In the genomic region with DNA sequence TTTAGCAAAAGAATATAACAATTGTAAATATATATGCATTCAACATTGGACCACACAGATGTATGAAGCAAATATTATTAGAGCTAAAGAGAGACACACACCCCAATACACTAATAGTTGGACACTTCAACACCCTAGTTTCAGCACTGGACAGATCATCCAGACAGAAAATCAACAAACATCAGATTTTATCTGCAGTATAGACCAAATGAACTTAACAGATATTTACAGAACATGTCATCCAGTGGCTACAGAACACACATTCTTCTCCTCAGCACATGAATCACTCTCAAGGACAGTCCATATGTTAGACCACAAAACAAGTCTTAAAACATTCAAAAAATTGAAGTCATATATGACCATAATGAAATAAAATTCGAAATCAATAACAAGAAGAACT, we compare ENCODE assay signal across 1 cellular context.
TF ChIP-seq lines count a peak whose summit lies in the region.

No MANE protein-coding gene starts in this region.

TF ChIP-seq in HepG2, 621 proteins besides CTCF, POLR2A, EP300 and RAD21 (continued from another document and continues in another):
- TF ChIP-seq, protein P1, sequence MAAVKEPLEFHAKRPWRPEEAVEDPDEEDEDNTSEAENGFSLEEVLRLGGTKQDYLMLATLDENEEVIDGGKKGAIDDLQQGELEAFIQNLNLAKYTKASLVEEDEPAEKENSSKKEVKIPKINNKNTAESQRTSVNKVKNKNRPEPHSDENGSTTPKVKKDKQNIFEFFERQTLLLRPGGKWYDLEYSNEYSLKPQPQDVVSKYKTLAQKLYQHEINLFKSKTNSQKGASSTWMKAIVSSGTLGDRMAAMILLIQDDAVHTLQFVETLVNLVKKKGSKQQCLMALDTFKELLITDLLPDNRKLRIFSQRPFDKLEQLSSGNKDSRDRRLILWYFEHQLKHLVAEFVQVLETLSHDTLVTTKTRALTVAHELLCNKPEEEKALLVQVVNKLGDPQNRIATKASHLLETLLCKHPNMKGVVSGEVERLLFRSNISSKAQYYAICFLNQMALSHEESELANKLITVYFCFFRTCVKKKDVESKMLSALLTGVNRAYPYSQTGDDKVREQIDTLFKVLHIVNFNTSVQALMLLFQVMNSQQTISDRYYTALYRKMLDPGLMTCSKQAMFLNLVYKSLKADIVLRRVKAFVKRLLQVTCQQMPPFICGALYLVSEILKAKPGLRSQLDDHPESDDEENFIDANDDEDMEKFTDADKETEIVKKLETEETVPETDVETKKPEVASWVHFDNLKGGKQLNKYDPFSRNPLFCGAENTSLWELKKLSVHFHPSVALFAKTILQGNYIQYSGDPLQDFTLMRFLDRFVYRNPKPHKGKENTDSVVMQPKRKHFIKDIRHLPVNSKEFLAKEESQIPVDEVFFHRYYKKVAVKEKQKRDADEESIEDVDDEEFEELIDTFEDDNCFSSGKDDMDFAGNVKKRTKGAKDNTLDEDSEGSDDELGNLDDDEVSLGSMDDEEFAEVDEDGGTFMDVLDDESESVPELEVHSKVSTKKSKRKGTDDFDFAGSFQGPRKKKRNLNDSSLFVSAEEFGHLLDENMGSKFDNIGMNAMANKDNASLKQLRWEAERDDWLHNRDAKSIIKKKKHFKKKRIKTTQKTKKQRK (IDR thresholded peaks at IDR 0.05; ENCODE audit: low read length): no peak
- TF ChIP-seq SMYD3 (CRISPR knock-in tag; IDR thresholded peaks at IDR 0.05) (no peak), ATF7-NPFF (CRISPR knock-in tag; IDR thresholded peaks at IDR 0.05; ENCODE audit: low read depth) (no peak), ZNF263 (CRISPR knock-in tag; IDR thresholded peaks at IDR 0.05) (no peak), BORCS8-MEF2B (CRISPR knock-in tag; IDR thresholded peaks at IDR 0.05) (no peak), SMAD3 (CRISPR knock-in tag; IDR thresholded peaks at IDR 0.05) (no peak), STAT5B (CRISPR knock-in tag; IDR thresholded peaks at IDR 0.05) (no peak), GATAD1 (CRISPR knock-in tag; IDR thresholded peaks at IDR 0.05) (no peak), SKI (IDR thresholded peaks at IDR 0.05; ENCODE audit: partially characterized antibody) (peak; percentile 38), E2F5 (CRISPR knock-in tag; conservative IDR thresholded peaks at IDR 0.05) (no peak), SMARCE1 (IDR thresholded peaks at IDR 0.05; ENCODE audit: borderline replicate concordance) (no peak), FOXP1 (IDR thresholded peaks at IDR 0.05) (no peak), FOXP1 (CRISPR knock-in tag; IDR thresholded peaks at IDR 0.05) (peak; percentile 22; the same call in 1 of the 2 replicates), PRPF4 (IDR thresholded peaks at IDR 0.05; ENCODE audit: low read depth, low read length, poor library complexity, severe bottlenecking) (no peak), EZH2 (conservative IDR thresholded peaks at IDR 0.05; ENCODE audit: low read depth, low read length) (no peak), ZNF713 (CRISPR knock-in tag; IDR thresholded peaks at IDR 0.05) (no peak), ZNF354B (CRISPR knock-in tag; IDR thresholded peaks at IDR 0.05) (no peak), CCDC6 (CRISPR knock-in tag; IDR thresholded peaks at IDR 0.05) (no peak), MYC (CRISPR knock-in tag; IDR thresholded peaks at IDR 0.05; ENCODE audit: borderline replicate concordance) (no peak), ARID3A (IDR thresholded peaks at IDR 0.05; ENCODE audit: low read depth, low read length) (peak; percentile 50; the same call in 1 of the 2 replicates), RARA (CRISPR knock-in tag; IDR thresholded peaks at IDR 0.05) (peak; percentile 50), SIN3B (IDR thresholded peaks at IDR 0.05; ENCODE audit: low read length) (no peak), DNMT1 (CRISPR knock-in tag; IDR thresholded peaks at IDR 0.05) (no peak), RBM22 (optimal IDR thresholded peaks at IDR 0.05; ENCODE audit: low read length) (no peak), AKAP8 (CRISPR knock-in tag; IDR thresholded peaks at IDR 0.05) (no peak), KAT2B (IDR thresholded peaks at IDR 0.05; ENCODE audit: borderline replicate concordance, low read depth, low read length) (no peak), ISX (CRISPR knock-in tag; conservative IDR thresholded peaks at IDR 0.05) (no peak), MATR3 (CRISPR knock-in tag; IDR thresholded peaks at IDR 0.05) (no peak), MTF1 (CRISPR knock-in tag; IDR thresholded peaks at IDR 0.05) (no peak), MIER3 (CRISPR knock-in tag; IDR thresholded peaks at IDR 0.05; ENCODE audit: borderline replicate concordance) (0 out of 2 replicates have a peak, but pooled peaks have one; percentile 26), TOPORS (CRISPR knock-in tag; IDR thresholded peaks at IDR 0.05) (no peak), HNRNPH1 (optimal IDR thresholded peaks at IDR 0.05; ENCODE audit: low read depth, low read length) (no peak), ZNF747 (CRISPR knock-in tag; IDR thresholded peaks at IDR 0.05; ENCODE audit: borderline replicate concordance) (no peak), KLF12 (CRISPR knock-in tag; IDR thresholded peaks at IDR 0.05; ENCODE audit: borderline replicate concordance) (no peak), SAP130 (CRISPR knock-in tag; IDR thresholded peaks at IDR 0.05; ENCODE audit: low read depth) (peak; percentile 54), REXO4 (CRISPR knock-in tag; IDR thresholded peaks at IDR 0.05; ENCODE audit: borderline replicate concordance) (no peak), RXRA (CRISPR knock-in tag; IDR thresholded peaks at IDR 0.05) (no peak), SNAPC2 (CRISPR knock-in tag; IDR thresholded peaks at IDR 0.05) (no peak), HMGA1 (CRISPR knock-in tag; conservative IDR thresholded peaks at IDR 0.05) (no peak), SP2 (CRISPR knock-in tag; IDR thresholded peaks at IDR 0.05) (no peak), ZNF784 (CRISPR knock-in tag; IDR thresholded peaks at IDR 0.05; ENCODE audit: borderline replicate concordance) (no peak), FOXA1 (IDR thresholded peaks at IDR 0.05) (no peak), FOXA1 (CRISPR knock-in tag; IDR thresholded peaks at IDR 0.05) (peak; percentile 56; the same call in 1 of the 2 replicates), ZNF674 (CRISPR knock-in tag; IDR thresholded peaks at IDR 0.05; ENCODE audit: low read depth) (no peak)
- TF ChIP-seq, protein P2, sequence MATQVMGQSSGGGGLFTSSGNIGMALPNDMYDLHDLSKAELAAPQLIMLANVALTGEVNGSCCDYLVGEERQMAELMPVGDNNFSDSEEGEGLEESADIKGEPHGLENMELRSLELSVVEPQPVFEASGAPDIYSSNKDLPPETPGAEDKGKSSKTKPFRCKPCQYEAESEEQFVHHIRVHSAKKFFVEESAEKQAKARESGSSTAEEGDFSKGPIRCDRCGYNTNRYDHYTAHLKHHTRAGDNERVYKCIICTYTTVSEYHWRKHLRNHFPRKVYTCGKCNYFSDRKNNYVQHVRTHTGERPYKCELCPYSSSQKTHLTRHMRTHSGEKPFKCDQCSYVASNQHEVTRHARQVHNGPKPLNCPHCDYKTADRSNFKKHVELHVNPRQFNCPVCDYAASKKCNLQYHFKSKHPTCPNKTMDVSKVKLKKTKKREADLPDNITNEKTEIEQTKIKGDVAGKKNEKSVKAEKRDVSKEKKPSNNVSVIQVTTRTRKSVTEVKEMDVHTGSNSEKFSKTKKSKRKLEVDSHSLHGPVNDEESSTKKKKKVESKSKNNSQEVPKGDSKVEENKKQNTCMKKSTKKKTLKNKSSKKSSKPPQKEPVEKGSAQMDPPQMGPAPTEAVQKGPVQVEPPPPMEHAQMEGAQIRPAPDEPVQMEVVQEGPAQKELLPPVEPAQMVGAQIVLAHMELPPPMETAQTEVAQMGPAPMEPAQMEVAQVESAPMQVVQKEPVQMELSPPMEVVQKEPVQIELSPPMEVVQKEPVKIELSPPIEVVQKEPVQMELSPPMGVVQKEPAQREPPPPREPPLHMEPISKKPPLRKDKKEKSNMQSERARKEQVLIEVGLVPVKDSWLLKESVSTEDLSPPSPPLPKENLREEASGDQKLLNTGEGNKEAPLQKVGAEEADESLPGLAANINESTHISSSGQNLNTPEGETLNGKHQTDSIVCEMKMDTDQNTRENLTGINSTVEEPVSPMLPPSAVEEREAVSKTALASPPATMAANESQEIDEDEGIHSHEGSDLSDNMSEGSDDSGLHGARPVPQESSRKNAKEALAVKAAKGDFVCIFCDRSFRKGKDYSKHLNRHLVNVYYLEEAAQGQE (IDR thresholded peaks at IDR 0.05; ENCODE audit: borderline replicate concordance in 1 of 2, low read depth in 1 of 2, low read length in 2 of 2): peak; percentile 34 to 93
- TF ChIP-seq, protein P3, sequence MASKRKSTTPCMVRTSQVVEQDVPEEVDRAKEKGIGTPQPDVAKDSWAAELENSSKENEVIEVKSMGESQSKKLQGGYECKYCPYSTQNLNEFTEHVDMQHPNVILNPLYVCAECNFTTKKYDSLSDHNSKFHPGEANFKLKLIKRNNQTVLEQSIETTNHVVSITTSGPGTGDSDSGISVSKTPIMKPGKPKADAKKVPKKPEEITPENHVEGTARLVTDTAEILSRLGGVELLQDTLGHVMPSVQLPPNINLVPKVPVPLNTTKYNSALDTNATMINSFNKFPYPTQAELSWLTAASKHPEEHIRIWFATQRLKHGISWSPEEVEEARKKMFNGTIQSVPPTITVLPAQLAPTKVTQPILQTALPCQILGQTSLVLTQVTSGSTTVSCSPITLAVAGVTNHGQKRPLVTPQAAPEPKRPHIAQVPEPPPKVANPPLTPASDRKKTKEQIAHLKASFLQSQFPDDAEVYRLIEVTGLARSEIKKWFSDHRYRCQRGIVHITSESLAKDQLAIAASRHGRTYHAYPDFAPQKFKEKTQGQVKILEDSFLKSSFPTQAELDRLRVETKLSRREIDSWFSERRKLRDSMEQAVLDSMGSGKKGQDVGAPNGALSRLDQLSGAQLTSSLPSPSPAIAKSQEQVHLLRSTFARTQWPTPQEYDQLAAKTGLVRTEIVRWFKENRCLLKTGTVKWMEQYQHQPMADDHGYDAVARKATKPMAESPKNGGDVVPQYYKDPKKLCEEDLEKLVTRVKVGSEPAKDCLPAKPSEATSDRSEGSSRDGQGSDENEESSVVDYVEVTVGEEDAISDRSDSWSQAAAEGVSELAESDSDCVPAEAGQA (IDR thresholded peaks at IDR 0.05; ENCODE audit: low read depth): no peak
- TF ChIP-seq, protein P3 (CRISPR knock-in tag; IDR thresholded peaks at IDR 0.05; ENCODE audit: borderline replicate concordance): no peak
- TF ChIP-seq, protein P4, sequence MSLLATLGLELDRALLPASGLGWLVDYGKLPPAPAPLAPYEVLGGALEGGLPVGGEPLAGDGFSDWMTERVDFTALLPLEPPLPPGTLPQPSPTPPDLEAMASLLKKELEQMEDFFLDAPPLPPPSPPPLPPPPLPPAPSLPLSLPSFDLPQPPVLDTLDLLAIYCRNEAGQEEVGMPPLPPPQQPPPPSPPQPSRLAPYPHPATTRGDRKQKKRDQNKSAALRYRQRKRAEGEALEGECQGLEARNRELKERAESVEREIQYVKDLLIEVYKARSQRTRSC (CRISPR knock-in tag; IDR thresholded peaks at IDR 0.05; ENCODE audit: low read depth): no peak
- TF ChIP-seq, protein P5, sequence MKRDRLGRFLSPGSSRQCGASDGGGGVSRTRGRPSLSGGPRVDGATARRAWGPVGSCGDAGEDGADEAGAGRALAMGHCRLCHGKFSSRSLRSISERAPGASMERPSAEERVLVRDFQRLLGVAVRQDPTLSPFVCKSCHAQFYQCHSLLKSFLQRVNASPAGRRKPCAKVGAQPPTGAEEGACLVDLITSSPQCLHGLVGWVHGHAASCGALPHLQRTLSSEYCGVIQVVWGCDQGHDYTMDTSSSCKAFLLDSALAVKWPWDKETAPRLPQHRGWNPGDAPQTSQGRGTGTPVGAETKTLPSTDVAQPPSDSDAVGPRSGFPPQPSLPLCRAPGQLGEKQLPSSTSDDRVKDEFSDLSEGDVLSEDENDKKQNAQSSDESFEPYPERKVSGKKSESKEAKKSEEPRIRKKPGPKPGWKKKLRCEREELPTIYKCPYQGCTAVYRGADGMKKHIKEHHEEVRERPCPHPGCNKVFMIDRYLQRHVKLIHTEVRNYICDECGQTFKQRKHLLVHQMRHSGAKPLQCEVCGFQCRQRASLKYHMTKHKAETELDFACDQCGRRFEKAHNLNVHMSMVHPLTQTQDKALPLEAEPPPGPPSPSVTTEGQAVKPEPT (CRISPR knock-in tag; IDR thresholded peaks at IDR 0.05; ENCODE audit: low read depth): no peak
